14 cellular contexts compared by ENCODE assay signal in genomic region chr4:3662516-3662915, GRCh38.
A peak's percentile ranks its signal among the peaks of the same experiment; 100 is the strongest.
DNase-seq lines count a peak whose midpoint lies in the region; ATAC-seq and TF ChIP-seq lines count a peak whose summit lies in the region.
"Had no signal": no experiment of that assay in that cellular context is flagged by ENCODE, and none has a peak within 500 bp of the region (broad histone marks: within the 10 kb centered on the region; RNA-seq: fewer than 3 reads in every experiment).

No MANE protein-coding gene starts in this region.

- H3K4me1 Mint-ChIP-seq in GM23338 (peaks cover 10% of the 10 kb centered on the region; the same call in 2 of the 3 replicates), neural progenitor cell (peaks cover 48% of the 10 kb centered on the region)
- H3K4me1 Mint-ChIP-seq: CD14-positive monocyte; CD8-positive, alpha-beta memory T cell had no signal

- ATAC-seq in GM23338 = peak; percentile 23; the same call in 1 of the 3 replicates
- no peak for ATAC-seq in GM21576 (IDR thresholded peaks at IDR 0.05; ENCODE audit: unreplicated experiment)

- H3K9me3 Mint-ChIP-seq in GM23338 = no peaks in the 10 kb centered on the region
- peaks cover 10% of the 10 kb centered on the region for H3K9me3 Mint-ChIP-seq in neural progenitor cell
- H3K9me3 Mint-ChIP-seq: CD4-positive, alpha-beta T cell had no signal

- H3K9me3 ChIP-seq in BLaER1 treated with 17β-estradiol and CSF1 and Interleukin-3, amounts not matched to agents 10 nM and 100 nM (replicated peaks in 1 of 11) = peaks cover 11 to 19% (median 12%) of the 10 kb centered on the region in 11 experiments
- H3K9me3 ChIP-seq in neural progenitor cell (ENCODE audit: low read depth) (no peaks in the 10 kb centered on the region), Karpas-422 (ENCODE audit: low read length) (peaks cover 8% of the 10 kb centered on the region), uterus (no peaks in the 10 kb centered on the region)
- H3K9me3 ChIP-seq: HAP-1 had no signal

- peak overlapping the region in 9 of 11 experiments; percentile 15 to 95 (median 80); a peak in 16 of 22 replicates for H3K4me2 ChIP-seq in BLaER1 treated with 17β-estradiol and CSF1 and Interleukin-3, amounts not matched to agents 10 nM and 100 nM
- H3K4me2 ChIP-seq in GM23338 (no peak overlapping the region), neural progenitor cell (no peak overlapping the region), Karpas-422 (ENCODE audit: low read depth, low read length, poor library complexity, severe bottlenecking) (no peak overlapping the region)

- H3K79me2 ChIP-seq in GM23338 (replicated peaks; ENCODE audit: insufficient read depth) = no peaks in the 10 kb centered on the region
- H3K79me2 ChIP-seq in neural progenitor cell (ENCODE audit: low read depth) = no peaks in the 10 kb centered on the region
- H3K79me2 ChIP-seq in Karpas-422 (ENCODE audit: low read length) = no peaks in the 10 kb centered on the region

- H3K4me3 Mint-ChIP-seq in GM23338 (no peak overlapping the region), neural progenitor cell (no peak overlapping the region)
- H3K4me3 Mint-ChIP-seq: CD14-positive monocyte; CD4-positive, alpha-beta T cell; CD8-positive, alpha-beta memory T cell; HFFc6 had no signal

- TF ChIP-seq POLR2A in uterus (IDR thresholded peaks at IDR 0.05) = no peak

- no peak overlapping the region for H3K4me3 ChIP-seq in BLaER1 treated with 17β-estradiol and CSF1 and Interleukin-3, amounts not matched to agents 10 nM and 100 nM
- H3K4me3 ChIP-seq in GM23338 = no peak overlapping the region
- H3K4me3 ChIP-seq in neural progenitor cell = no peak overlapping the region
- H3K4me3 ChIP-seq in Karpas-422 (ENCODE audit: low read length) = no peak overlapping the region
- no peak overlapping the region for H3K4me3 ChIP-seq in uterus
- H3K4me3 ChIP-seq: GM23248, HAP-1 had no signal

- H3K27ac ChIP-seq in BLaER1 treated with 17β-estradiol and CSF1 and Interleukin-3, amounts not matched to agents 10 nM and 100 nM = no peak overlapping the region
- no peak overlapping the region for H3K27ac ChIP-seq in GM23338 (ENCODE audit: low read depth)
- H3K27ac ChIP-seq in neural progenitor cell = no peak overlapping the region
- no peak overlapping the region for H3K27ac ChIP-seq in Karpas-422 (ENCODE audit: low read length)
- H3K27ac ChIP-seq in uterus = no peak overlapping the region
- H3K27ac ChIP-seq: GM23248 had no signal

- H3K36me3 Mint-ChIP-seq in GM23338 (ENCODE audit: low read depth) (no peaks in the 10 kb centered on the region), neural progenitor cell (no peaks in the 10 kb centered on the region)
- H3K36me3 Mint-ChIP-seq: CD14-positive monocyte; CD8-positive, alpha-beta memory T cell had no signal

- peaks cover 0 to 5% (median 0%) of the 10 kb centered on the region in 11 experiments; a peak in 1 of 22 replicates for H3K36me3 ChIP-seq in BLaER1 treated with 17β-estradiol and CSF1 and Interleukin-3, amounts not matched to agents 10 nM and 100 nM
- H3K36me3 ChIP-seq in GM23338 (ENCODE audit: insufficient read depth) (no peaks in the 10 kb centered on the region), neural progenitor cell (no peaks in the 10 kb centered on the region), Karpas-422 (ENCODE audit: insufficient read depth, low read length) (no peaks in the 10 kb centered on the region; the same call in 1 of the 2 replicates), uterus (no peaks in the 10 kb centered on the region)
- H3K36me3 ChIP-seq: HAP-1 had no signal

- intact Hi-C loops in uterus (cut with DNase I; ENCODE audit: low total_unique reads) = no loop called here

- H3K9me2 ChIP-seq in GM23338 (ENCODE audit: insufficient read depth) (no peaks in the 10 kb centered on the region), Karpas-422 (replicated peaks; ENCODE audit: insufficient read depth, low read length) (no peaks in the 10 kb centered on the region)

- peaks cover 16 to 83% (median 74%) of the 10 kb centered on the region in 10 experiments; a peak in 18 of 20 replicates for H3K4me1 ChIP-seq in BLaER1 treated with 17β-estradiol and CSF1 and Interleukin-3, amounts not matched to agents 10 nM and 100 nM
- no peaks in the 10 kb centered on the region for H3K4me1 ChIP-seq in GM23338 (ENCODE audit: insufficient read depth)
- H3K4me1 ChIP-seq in neural progenitor cell = peaks cover 10% of the 10 kb centered on the region
- H3K4me1 ChIP-seq in Karpas-422 (ENCODE audit: low read length) = 0 out of 2 replicates have a peak, but pooled peaks cover 2% of the 10 kb centered on the region
- peaks cover 0 to 7% of the 10 kb centered on the region in 2 donors for H3K4me1 ChIP-seq in uterus
- H3K4me1 ChIP-seq: HAP-1 had no signal

- H3K27me3 Mint-ChIP-seq in GM23338 (ENCODE audit: insufficient read depth, low read depth, poor library complexity) (peaks cover 16% of the 10 kb centered on the region), neural progenitor cell (ENCODE audit: insufficient read depth, low read depth) (peaks cover 17% of the 10 kb centered on the region)

- H3F3A ChIP-seq in GM23338 (replicated peaks; ENCODE audit: low read depth) = no peaks in the 10 kb centered on the region
- no peaks in the 10 kb centered on the region for H3F3A ChIP-seq in neural progenitor cell (ENCODE audit: low read depth)

- H3K9ac ChIP-seq in BLaER1 treated with 17β-estradiol and CSF1 and Interleukin-3, amounts not matched to agents 10 nM and 100 nM = no peak overlapping the region
- no peak overlapping the region for H3K9ac ChIP-seq in neural progenitor cell
- H3K9ac ChIP-seq in Karpas-422 (ENCODE audit: low read length) = no peak overlapping the region
- H3K9ac ChIP-seq: GM23248 had no signal

- H3K27me3 ChIP-seq in BLaER1 treated with 17β-estradiol and CSF1 and Interleukin-3, amounts not matched to agents 10 nM and 100 nM = peaks cover 4 to 35% (median 24%) of the 10 kb centered on the region in 11 experiments; a peak in 21 of 22 replicates
- H3K27me3 ChIP-seq in GM23338 (ENCODE audit: insufficient read depth) (no peaks in the 10 kb centered on the region), neural progenitor cell (no peaks in the 10 kb centered on the region), Karpas-422 (ENCODE audit: low read length) (no peaks in the 10 kb centered on the region), uterus (no peaks in the 10 kb centered on the region)

- DNase-seq in GM23338 (ENCODE audit: low spot score) = no peak
- DNase-seq in neural progenitor cell (ENCODE audit: low spot score) = no peak
- DNase-seq in Karpas-422 = no peak
- DNase-seq in uterus = no peak
- DNase-seq: CD4-positive, alpha-beta T cell; CD8-positive, alpha-beta memory T cell; DMS 273 treated with DMSO at 0.1 percent for 48 hours; GF-D8; GM23248; HFFc6 had no signal

- TF ChIP-seq CTCF in GM23338 (conservative IDR thresholded peaks at IDR 0.05; ENCODE audit: low read depth in 2 of 2) (no peak), neural progenitor cell (IDR thresholded peaks at IDR 0.05) (no peak), uterus (IDR thresholded peaks at IDR 0.05) (no peak)

- no peak overlapping the region; the same call in 1 of the 2 replicates for H2AFZ ChIP-seq in GM23338
- H2AFZ ChIP-seq in neural progenitor cell (replicated peaks) = no peak overlapping the region
- no peak overlapping the region for H2AFZ ChIP-seq in Karpas-422 (ENCODE audit: low read length)
- H2AFZ ChIP-seq: GM23248 had no signal

- peaks cover 0 to 36% (median 3%) of the 10 kb centered on the region in 11 experiments; a peak in 9 of 22 replicates for H4K20me1 ChIP-seq in BLaER1 treated with 17β-estradiol and CSF1 and Interleukin-3, amounts not matched to agents 10 nM and 100 nM
- H4K20me1 ChIP-seq in GM23338 (replicated peaks; ENCODE audit: insufficient read depth) (no peaks in the 10 kb centered on the region), neural progenitor cell (ENCODE audit: low read depth) (no peaks in the 10 kb centered on the region), Karpas-422 (ENCODE audit: insufficient read depth, low read depth, low read length) (no peaks in the 10 kb centered on the region)

- H3K27ac Mint-ChIP-seq in GM23338 (no peak overlapping the region), neural progenitor cell (peak overlapping the region; percentile 29)
- H3K27ac Mint-ChIP-seq: CD14-positive monocyte; CD4-positive, alpha-beta T cell; HFFc6 had no signal

TF ChIP-seq in GM23338, 12 proteins besides CTCF, POLR2A, EP300 and RAD21 (continues in another document):
- TF ChIP-seq STAT1 (IDR thresholded peaks at IDR 0.05; ENCODE audit: unreplicated experiment) = no peak
- no peak for TF ChIP-seq EZH2 (IDR thresholded peaks at IDR 0.05; ENCODE audit: low read depth, unreplicated experiment)

Comparison
In these comparisons a context has a peak if more than half of its experiments do, and no peak if none do; other contexts are left out.
1. H3K4me2 ChIP-seq: peak in BLaER1 treated with 17β-estradiol and CSF1 and Interleukin-3, amounts not matched to agents 10 nM and 100 nM (9 of 11); none in GM23338 (single experiment), neural progenitor cell (single experiment) and Karpas-422 (single experiment).